In genomic region chr19:15280915-15281683, GRCh38 we compare ENCODE assay signal across 1 cellular context.
A peak's percentile ranks its signal among the peaks of the same experiment; 100 is the strongest.
TF ChIP-seq lines count a peak whose summit lies in the region.

No MANE protein-coding gene starts in this region.

TF ChIP-seq in HEK293, 187 proteins besides CTCF, POLR2A, EP300 and RAD21 (continued from another document and continues in another):
- TF ChIP-seq ZNF394 (tag by site-specific recombination; IDR thresholded peaks at IDR 0.05; ENCODE audit: borderline replicate concordance): no peak; the same call in 1 of the 2 replicates
- TF ChIP-seq ZNF148 (tag by site-specific recombination; IDR thresholded peaks at IDR 0.05; ENCODE audit: borderline replicate concordance): no peak
- no peak for TF ChIP-seq ZNF132 (tag by site-specific recombination; IDR thresholded peaks at IDR 0.05; ENCODE audit: borderline replicate concordance)
- no peak for TF ChIP-seq ZNF580 (tag by site-specific recombination; IDR thresholded peaks at IDR 0.05)
- TF ChIP-seq PRDM10 (tag by site-specific recombination; IDR thresholded peaks at IDR 0.05): peak; percentile 78
- TF ChIP-seq ZNF692 (tag by site-specific recombination; IDR thresholded peaks at IDR 0.05): peak; percentile 93
- TF ChIP-seq IKZF3 (tag by site-specific recombination; IDR thresholded peaks at IDR 0.05): peak; percentile 82
- no peak for TF ChIP-seq ZNF785 (tag by site-specific recombination; IDR thresholded peaks at IDR 0.05)
- no peak for TF ChIP-seq ZFHX2 (tag by site-specific recombination; conservative IDR thresholded peaks at IDR 0.05)
- no peak for TF ChIP-seq ZNF157 (tag by site-specific recombination; IDR thresholded peaks at IDR 0.05)
- TF ChIP-seq AEBP2 (tag by site-specific recombination; IDR thresholded peaks at IDR 0.05; ENCODE audit: borderline replicate concordance): no peak
- TF ChIP-seq YY1 (tag by site-specific recombination; IDR thresholded peaks at IDR 0.05): no peak
- TF ChIP-seq ZNF645 (tag by site-specific recombination; IDR thresholded peaks at IDR 0.05): no peak
- no peak for TF ChIP-seq ZNF362 (tag by site-specific recombination; IDR thresholded peaks at IDR 0.05)
- TF ChIP-seq KLF17 (tag by site-specific recombination; IDR thresholded peaks at IDR 0.05): no peak
- TF ChIP-seq ZEB2 (tag by site-specific recombination; IDR thresholded peaks at IDR 0.05): no peak; the same call in 1 of the 2 replicates
- TF ChIP-seq ZNF341 (tag by site-specific recombination; IDR thresholded peaks at IDR 0.05; ENCODE audit: low read depth): peak; percentile 91
- TF ChIP-seq ZNF10 (tag by site-specific recombination; IDR thresholded peaks at IDR 0.05): peak; percentile 83
- no peak for TF ChIP-seq GLI4 (tag by site-specific recombination; IDR thresholded peaks at IDR 0.05)
- TF ChIP-seq ZBTB21 (tag by site-specific recombination; IDR thresholded peaks at IDR 0.05): no peak
- peak; percentile 22; the same call in 1 of the 2 replicates for TF ChIP-seq ZXDB (tag by site-specific recombination; IDR thresholded peaks at IDR 0.05)
- TF ChIP-seq ZNF391 (tag by site-specific recombination; IDR thresholded peaks at IDR 0.05; ENCODE audit: borderline replicate concordance, low read depth): no peak
- TF ChIP-seq ZNF561 (tag by site-specific recombination; IDR thresholded peaks at IDR 0.05; ENCODE audit: borderline replicate concordance): no peak
- no peak for TF ChIP-seq ZNF610 (tag by site-specific recombination; IDR thresholded peaks at IDR 0.05; ENCODE audit: borderline replicate concordance)
- TF ChIP-seq ZNF624 (tag by site-specific recombination; IDR thresholded peaks at IDR 0.05): no peak
- TF ChIP-seq ZNF214 (tag by site-specific recombination; IDR thresholded peaks at IDR 0.05; ENCODE audit: borderline replicate concordance): no peak
- TF ChIP-seq TCF7L2 (IDR thresholded peaks at IDR 0.05; ENCODE audit: borderline replicate concordance, low read depth, low read length): no peak
- TF ChIP-seq KLF7 (tag by site-specific recombination; IDR thresholded peaks at IDR 0.05; ENCODE audit: borderline replicate concordance): no peak
- no peak for TF ChIP-seq ZNF837 (tag by site-specific recombination; IDR thresholded peaks at IDR 0.05)
- TF ChIP-seq ZSCAN4 (tag by site-specific recombination; IDR thresholded peaks at IDR 0.05): 0 out of 2 replicates have a peak, but pooled peaks have one; percentile 19
- TF ChIP-seq ZNF48 (tag by site-specific recombination; IDR thresholded peaks at IDR 0.05): no peak
- TF ChIP-seq PRDM1 (tag by site-specific recombination; IDR thresholded peaks at IDR 0.05): peak; percentile 70
- no peak for TF ChIP-seq ZNF426 (tag by site-specific recombination; IDR thresholded peaks at IDR 0.05)
- no peak for TF ChIP-seq ZNF704 (tag by site-specific recombination; IDR thresholded peaks at IDR 0.05)
- TF ChIP-seq PBX3 (CRISPR knock-in tag; IDR thresholded peaks at IDR 0.05): no peak
- TF ChIP-seq ZNF423 (tag by site-specific recombination; IDR thresholded peaks at IDR 0.05): no peak
- no peak for TF ChIP-seq ZBTB1 (tag by site-specific recombination; IDR thresholded peaks at IDR 0.05)
- no peak for TF ChIP-seq ZNF19 (tag by site-specific recombination; IDR thresholded peaks at IDR 0.05; ENCODE audit: low read depth)
- no peak for TF ChIP-seq ZNF521 (tag by site-specific recombination; IDR thresholded peaks at IDR 0.05)
- TF ChIP-seq ZNF18 (tag by site-specific recombination; IDR thresholded peaks at IDR 0.05): peak; percentile 97
- peak; percentile 93 for TF ChIP-seq ZNF223 (tag by site-specific recombination; IDR thresholded peaks at IDR 0.05)
- no peak for TF ChIP-seq HOXA7 (CRISPR knock-in tag; IDR thresholded peaks at IDR 0.05; ENCODE audit: borderline replicate concordance)
- 0 out of 2 replicates have a peak, but pooled peaks have one; percentile 42 for TF ChIP-seq GFI1B (tag by site-specific recombination; IDR thresholded peaks at IDR 0.05)
- no peak for TF ChIP-seq ZNF202 (tag by site-specific recombination; IDR thresholded peaks at IDR 0.05; ENCODE audit: borderline replicate concordance)
- TF ChIP-seq ZNF473 (tag by site-specific recombination; IDR thresholded peaks at IDR 0.05): no peak
- no peak for TF ChIP-seq ZNF114 (tag by site-specific recombination; IDR thresholded peaks at IDR 0.05)
